In the genomic region with DNA sequence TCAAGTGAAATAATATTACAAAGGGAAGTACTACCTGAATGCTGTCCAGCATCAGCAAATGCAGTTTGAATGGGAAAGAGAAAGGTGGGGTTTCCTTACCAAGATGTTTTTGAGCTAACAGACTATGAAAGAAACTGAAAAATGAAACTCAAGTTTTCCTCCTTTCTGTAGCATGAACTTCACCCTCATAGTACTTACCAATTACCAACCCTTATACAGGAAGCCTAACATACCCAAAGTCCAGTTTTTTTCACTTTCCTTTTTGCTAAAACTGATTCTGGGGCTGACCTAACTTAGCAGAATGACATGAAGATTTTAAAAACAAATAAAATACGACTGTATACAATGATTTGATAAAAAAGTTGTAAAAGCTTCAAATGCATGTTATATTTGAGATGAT, we compare ENCODE assay signal across 19 cellular contexts. TPM values are rescaled to one million over a fixed set of nuclear protein-coding genes. Genes with fewer than 3 reads are reported as not detected.
DNase-seq lines count a peak whose midpoint lies in the region; ATAC-seq and TF ChIP-seq lines count a peak whose summit lies in the region.
"Had no signal": no experiment of that assay in that cellular context is flagged by ENCODE, and none has a peak within 500 bp of the region (broad histone marks: within the 10 kb centered on the region; RNA-seq: fewer than 3 reads in every experiment).

No MANE protein-coding gene starts in this region.

- H3K4me1 Mint-ChIP-seq in activated naive CD8-positive, alpha-beta T cell treated with anti-CD3 and anti-CD28 coated beads, Interleukin-2, amount 10 ng/mL, durations not matched to agents 7 days and 5 days: peaks cover 59% of the 10 kb centered on the region

- TF ChIP-seq CTCF in GM10248 (IDR thresholded peaks at IDR 0.05; ENCODE audit: control extremely low read depth, extremely low read depth, low read depth, missing control alignments) (no peak), BE2C (IDR thresholded peaks at IDR 0.05; ENCODE audit: low read depth, low read length) (no peak)

- H3K36me3 Mint-ChIP-seq in activated naive CD8-positive, alpha-beta T cell treated with anti-CD3 and anti-CD28 coated beads, Interleukin-2, amount 10 ng/mL, durations not matched to agents 7 days and 5 days: peaks cover 74% of the 10 kb centered on the region

- CTCF ChIA-PET in GM10248 (lab: Yijun Ruan, JAX): no interaction called here

- peak overlapping the region; percentile 65 for H3K4me3 Mint-ChIP-seq in activated naive CD8-positive, alpha-beta T cell treated with anti-CD3 and anti-CD28 coated beads, Interleukin-2, amount 10 ng/mL, durations not matched to agents 7 days and 5 days
- H3K4me3 Mint-ChIP-seq: central memory CD8-positive, alpha-beta T cell; endodermal cell had no signal

- H3K9me3 ChIP-seq in BE2C: no peaks in the 10 kb centered on the region
- H3K9me3 ChIP-seq: right atrium auricular region, upper lobe of right lung had no signal

- no peaks in the 10 kb centered on the region for H3K27me3 ChIP-seq in BE2C
- H3K27me3 ChIP-seq: right atrium auricular region, upper lobe of right lung had no signal

- H3K4me3 ChIP-seq in BE2C (ENCODE audit: low read depth, low read length): no peak overlapping the region
- H3K4me3 ChIP-seq: right atrium auricular region, upper lobe of right lung had no signal

- POLR2A ChIA-PET in GM10248 (lab: Yijun Ruan, JAX): interaction anchor here (0.7 to 0.9 kb wide), 2 partner anchors 12 to 23 kb away, joined by 3 to 5 read pairs; no protein-coding TSS in a partner anchor
- POLR2A ChIA-PET in activated naive CD8-positive, alpha-beta T cell treated with anti-CD3 and anti-CD28 coated beads, Interleukin-2, amount 10 ng/mL, durations not matched to agents 7 days and 5 days (lab: Charles Lee): interaction anchor here (1.1 kb wide), 1 partner anchor 20 kb away, joined by 3 read pairs; no protein-coding TSS in a partner anchor

- H3K9me3 Mint-ChIP-seq in activated naive CD8-positive, alpha-beta T cell treated with anti-CD3 and anti-CD28 coated beads, Interleukin-2, amount 10 ng/mL, durations not matched to agents 7 days and 5 days: peaks cover 3% of the 10 kb centered on the region
- H3K9me3 Mint-ChIP-seq: central memory CD8-positive, alpha-beta T cell had no signal

- DNase-seq in GM10248 (ENCODE audit: extremely low spot score) (peak; percentile 49), BE2C (no peak), midbrain (lab: John Stamatoyannopoulos, UW) (no peak), NCI-H1930 (lab: John Stamatoyannopoulos, UW) (no peak)
- no peak for DNase-seq in activated naive CD8-positive, alpha-beta T cell treated with anti-CD3 and anti-CD28 coated beads, Interleukin-2, amount 10 ng/mL, durations not matched to agents 7 days and 5 days
- DNase-seq in NK-92 treated with Interleukin-12 subunit alpha and Interleukin-12 subunit beta, amount 100 ng/mL, for 24 hours (lab: John Stamatoyannopoulos, UW): no peak
- DNase-seq: endodermal cell; MV-4-11; naive thymus-derived CD8-positive, alpha-beta T cell; NCI-H2107; NCI-H774; RPMI8226; stimulated activated CD4-positive, alpha-beta T cell treated with anti-CD3 and anti-CD28 coated beads, Interleukin-2, amount 100 ng/mL, for 24 hours; stimulated activated CD8-positive, alpha-beta memory T cell treated with anti-CD3 and anti-CD28 coated beads, Interleukin-4, amount 100 ng/mL, for 48 hours; upper lobe of right lung had no signal

- peak overlapping the region; percentile 72 for H3K27ac Mint-ChIP-seq in activated naive CD8-positive, alpha-beta T cell treated with anti-CD3 and anti-CD28 coated beads, Interleukin-2, amount 10 ng/mL, durations not matched to agents 7 days and 5 days
- H3K27ac Mint-ChIP-seq: endodermal cell had no signal

- peaks cover 8% of the 10 kb centered on the region; the same call in 1 of the 2 replicates for H3K4me1 ChIP-seq in BE2C

- peaks cover 73% of the 10 kb centered on the region for H3K36me3 ChIP-seq in BE2C

- ATAC-seq in GM18502 (IDR thresholded peaks at IDR 0.05; ENCODE audit: poor library complexity, unreplicated experiment) (peak; percentile 38), HG03108 (IDR thresholded peaks at IDR 0.05; ENCODE audit: unreplicated experiment) (peak; percentile 33)
- ATAC-seq in activated naive CD8-positive, alpha-beta T cell treated with anti-CD3 and anti-CD28 coated beads, Interleukin-2, amount 10 ng/mL, durations not matched to agents 7 days and 5 days (ENCODE audit: low read depth): no peak
- ATAC-seq: naive thymus-derived CD8-positive, alpha-beta T cell; upper lobe of right lung had no signal

- H3K27me3 Mint-ChIP-seq in activated naive CD8-positive, alpha-beta T cell treated with anti-CD3 and anti-CD28 coated beads, Interleukin-2, amount 10 ng/mL, durations not matched to agents 7 days and 5 days: no peaks in the 10 kb centered on the region
- H3K27me3 Mint-ChIP-seq: central memory CD8-positive, alpha-beta T cell; naive thymus-derived CD8-positive, alpha-beta T cell had no signal

RNA-seq across cellular contexts. Expression of a gene that starts 5.2 kb away (rescaled TPM):
- 10 to 100 TPM; 64.2 to 66.6 TPM for total RNA-seq in activated naive CD8-positive, alpha-beta T cell treated with anti-CD3 and anti-CD28 coated beads, Interleukin-2, amount 10 ng/mL, durations not matched to agents 7 days and 5 days
- 9.0 TPM for polyA plus RNA-seq in BE2C (2012; ENCODE audit: insufficient read depth, insufficient read length, low read depth)

RNA-seq across cellular contexts. Expression of a gene that starts 53.4 kb away (rescaled TPM):
- total RNA-seq in activated naive CD8-positive, alpha-beta T cell treated with anti-CD3 and anti-CD28 coated beads, Interleukin-2, amount 10 ng/mL, durations not matched to agents 7 days and 5 days: 10 to 100 TPM; 46.1 to 47.6 TPM
- polyA plus RNA-seq in BE2C (2012; ENCODE audit: insufficient read depth, insufficient read length, low read depth): 162 TPM
